8 cellular contexts compared by ENCODE assay signal in the genomic region with DNA sequence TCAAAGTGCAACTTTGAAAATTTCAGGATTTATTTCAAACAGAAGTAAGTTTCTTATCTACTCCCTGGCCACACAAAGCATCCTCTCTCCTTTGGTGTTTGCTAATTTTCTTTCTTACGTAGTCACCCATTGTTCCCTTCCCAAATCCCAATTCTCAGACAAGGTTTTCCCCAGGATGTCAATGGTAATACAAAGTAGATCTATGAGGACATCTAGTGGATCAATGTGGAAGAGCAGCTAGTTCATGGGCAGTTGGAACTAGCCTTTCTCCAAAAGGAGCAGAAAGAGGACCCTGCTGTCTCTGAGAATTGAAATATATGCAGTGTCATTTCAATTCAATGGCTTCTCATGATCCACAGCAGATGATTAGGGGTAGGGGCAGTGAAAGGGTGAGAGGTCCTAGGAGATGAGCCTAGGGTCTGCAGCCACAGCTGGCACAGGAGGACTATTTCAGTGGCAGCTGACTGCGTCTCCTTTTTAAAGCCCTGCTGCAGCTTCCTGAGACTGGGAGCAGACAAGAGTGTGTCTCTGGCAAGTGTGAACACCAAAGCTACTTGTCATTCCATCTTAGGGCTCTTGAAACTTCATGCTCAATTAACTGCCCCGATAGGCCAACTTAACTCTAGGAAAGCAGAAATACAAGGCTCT.
A peak's percentile ranks its signal among the peaks of the same experiment; 100 is the strongest.
DNase-seq lines count a peak whose midpoint lies in the region; ATAC-seq and TF ChIP-seq lines count a peak whose summit lies in the region.

No MANE protein-coding gene starts in this region.

- no peaks in the 10 kb centered on the region for H3K27me3 ChIP-seq in neuronal stem cell (ENCODE audit: control insufficient read depth in 3 of 3, insufficient read depth in 3 of 3, low read depth in 1 of 3, low read length in 3 of 3)

- WGBS in neuronal stem cell (ENCODE audit: extremely low coverage in 2 of 2, insufficient read length in 2 of 2, insufficient replicate concordance in 1 of 2), 2 donors, result no CpG with 5 or more reads among the region's 3 CpGs

- no peak overlapping the region for H2AFZ ChIP-seq in neuronal stem cell (ENCODE audit: low read length)

- no peaks in the 10 kb centered on the region for H3K79me1 ChIP-seq in neuronal stem cell (ENCODE audit: low read depth, low read length)

- DNase-seq in GDM1 (lab: John Stamatoyannopoulos, UW) (peak; percentile 16), HS-5 (ENCODE audit: low read depth) (peak; percentile 32), RPMI7951 (ENCODE audit: low read depth) (peak; percentile 49), fibroblast of mammary gland (ENCODE audit: low read depth) (peak; percentile 66), neuronal stem cell (ENCODE audit: low spot score) (peak; percentile 72)
- no peak for DNase-seq in stimulated activated naive CD4-positive, alpha-beta T cell treated with Interleukin-2 at 50 U/mL for 16 hours (lab: John Stamatoyannopoulos, UW)

- no peak for ATAC-seq in HG02870 (IDR thresholded peaks at IDR 0.05; ENCODE audit: unreplicated experiment)
- no peak for ATAC-seq in GM21717 (IDR thresholded peaks at IDR 0.05; ENCODE audit: unreplicated experiment)

- no peak overlapping the region for H4K8ac ChIP-seq in neuronal stem cell (ENCODE audit: low read depth, low read length)

- no peaks in the 10 kb centered on the region for H3K4me1 ChIP-seq in neuronal stem cell (ENCODE audit: control insufficient read depth in 2 of 2, insufficient read depth in 1 of 2, low read depth in 1 of 2, low read length in 2 of 2)

- H3K27ac ChIP-seq in neuronal stem cell (replicated peaks; ENCODE audit: low read length), result no peak overlapping the region

- no peak overlapping the region for H3K4ac ChIP-seq in neuronal stem cell (ENCODE audit: low read length)

- peaks cover 0 to 2% of the 10 kb centered on the region in 2 donors for H3K9me3 ChIP-seq in neuronal stem cell (replicated peaks in 1 of 2; ENCODE audit: control insufficient read depth in 2 of 2, insufficient read depth in 1 of 2, low read depth in 1 of 2, low read length in 2 of 2)

- no peak overlapping the region for H2BK120ac ChIP-seq in neuronal stem cell (ENCODE audit: low read depth, low read length)

- no peaks in the 10 kb centered on the region for H3K36me3 ChIP-seq in neuronal stem cell (replicated peaks in 1 of 2; ENCODE audit: control insufficient read depth in 2 of 2, insufficient read depth in 2 of 2, low read length in 2 of 2)

- no peak overlapping the region for H3K18ac ChIP-seq in neuronal stem cell (ENCODE audit: low read length)

- TF ChIP-seq CTCF in fibroblast of mammary gland (conservative IDR thresholded peaks at IDR 0.05; ENCODE audit: control insufficient read depth, insufficient read depth, low read depth, low read length), result peak; percentile 86

- no peak overlapping the region for H3K4me3 ChIP-seq in fibroblast of mammary gland (ENCODE audit: control insufficient read depth, low read depth, low read length)
- H3K4me3 ChIP-seq in neuronal stem cell (ENCODE audit: low read length in 2 of 2), result no peak overlapping the region

- no peak overlapping the region for H3K4me2 ChIP-seq in neuronal stem cell (ENCODE audit: insufficient read depth, low read length, poor library complexity, severe bottlenecking)

- no peak overlapping the region for H3K9ac ChIP-seq in neuronal stem cell (ENCODE audit: low read depth, low read length, poor library complexity)

- H2BK15ac ChIP-seq in neuronal stem cell (ENCODE audit: low read length), result no peak overlapping the region

- no peak overlapping the region for H2BK12ac ChIP-seq in neuronal stem cell (ENCODE audit: low read length)

- no peak overlapping the region for H3K23ac ChIP-seq in neuronal stem cell (ENCODE audit: low read depth, low read length, poor library complexity)

- no peak overlapping the region for H3K14ac ChIP-seq in neuronal stem cell (ENCODE audit: low read length)

- no peak overlapping the region for H2AK5ac ChIP-seq in neuronal stem cell (ENCODE audit: low read depth, low read length)

- H2BK5ac ChIP-seq in neuronal stem cell (ENCODE audit: low read length), result no peak overlapping the region

- H4K91ac ChIP-seq in neuronal stem cell (ENCODE audit: low read depth, low read length, poor library complexity), result no peak overlapping the region
